ENCODE assay signal across 28 cellular contexts in the genomic region with DNA sequence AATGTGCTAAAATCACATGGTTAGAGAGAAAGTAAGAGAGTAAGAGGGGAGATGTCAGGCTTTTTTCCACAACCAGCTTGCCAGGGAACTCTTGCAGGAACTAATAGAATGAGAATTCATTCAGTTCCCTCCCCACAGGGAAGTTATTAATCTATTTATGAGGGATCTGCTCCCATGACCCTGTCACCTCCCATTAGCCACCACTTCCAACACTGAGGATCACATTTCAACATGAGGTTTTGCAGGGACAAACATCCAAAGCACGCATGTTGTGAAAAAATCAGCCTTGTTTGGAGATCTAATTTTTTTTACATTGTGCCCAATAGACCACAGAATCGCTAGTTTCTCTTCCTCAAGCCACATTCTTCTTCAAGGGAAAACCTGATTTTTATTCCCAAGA.
A peak's percentile ranks its signal among the peaks of the same experiment; 100 is the strongest.
DNase-seq lines count a peak whose midpoint lies in the region; ATAC-seq and TF ChIP-seq lines count a peak whose summit lies in the region.
"Had no signal": no experiment of that assay in that cellular context is flagged by ENCODE, and none has a peak within 500 bp of the region (broad histone marks: within the 10 kb centered on the region; RNA-seq: fewer than 3 reads in every experiment).

No MANE protein-coding gene starts in this region.

- peaks cover 8% of the 10 kb centered on the region for H3K9me3 Mint-ChIP-seq in nephron progenitor cell
- H3K9me3 Mint-ChIP-seq: type B pancreatic cell had no signal

- H3K27ac ChIP-seq in GM23248 (no peak overlapping the region), upper lobe of right lung (no peak overlapping the region)
- H3K27ac ChIP-seq: brain microvascular endothelial cell, dorsolateral prefrontal cortex, Peyer's patch, skin epidermis had no signal

- TF ChIP-seq CTCF in nephron progenitor cell (IDR thresholded peaks at IDR 0.05) (no peak), upper lobe of right lung (IDR thresholded peaks at IDR 0.05) (no peak)

- H3K27me3 ChIP-seq in GM23248 (replicated peaks; ENCODE audit: insufficient read depth) = no peaks in the 10 kb centered on the region
- H3K27me3 ChIP-seq in adipocyte (replicated peaks; ENCODE audit: control insufficient read depth, insufficient read depth, low read length) = no peaks in the 10 kb centered on the region
- H3K27me3 ChIP-seq in upper lobe of right lung = no peaks in the 10 kb centered on the region
- H3K27me3 ChIP-seq: brain microvascular endothelial cell, dorsolateral prefrontal cortex, Peyer's patch had no signal

- H3K4me1 Mint-ChIP-seq in nephron progenitor cell = peaks cover 14% of the 10 kb centered on the region
- H3K4me1 Mint-ChIP-seq: activated naive CD4-positive, alpha-beta T cell treated with anti-CD3 and anti-CD28 coated beads, Interleukin-2, amount 10 ng/mL, durations not matched to agents 7 days and 5 days; B cell; IgD-negative memory B cell; stimulated activated memory B cell treated with anti-CD40 and anti-IgM and Interleukin-4, amounts not matched to agents 10 μg/mL and 1 μg/mL and 100 μg/mL, for 72 hours had no signal

- H3K9me3 ChIP-seq in GM23248 (ENCODE audit: low read depth) = no peaks in the 10 kb centered on the region
- H3K9me3 ChIP-seq in adipocyte (ENCODE audit: control insufficient read depth, low read length) = no peaks in the 10 kb centered on the region
- H3K9me3 ChIP-seq in upper lobe of right lung = no peaks in the 10 kb centered on the region
- H3K9me3 ChIP-seq: Peyer's patch had no signal

- 0 out of 2 replicates have a peak, but pooled peaks cover 4% of the 10 kb centered on the region for H3F3A ChIP-seq in GM23248 (ENCODE audit: insufficient read depth)

- H3K27ac Mint-ChIP-seq in nephron progenitor cell = peak overlapping the region; percentile 79
- H3K27ac Mint-ChIP-seq: activated CD8-positive, alpha-beta T cell treated with anti-CD3 and anti-CD28 coated beads for 36 hours; activated naive CD4-positive, alpha-beta T cell treated with anti-CD3 and anti-CD28 coated beads, Interleukin-2, amount 10 ng/mL, durations not matched to agents 7 days and 5 days; B cell; IgD-negative memory B cell; natural killer cell treated with Interleukin-12 subunit alpha and Interleukin-12 subunit beta and Interleukin-15 and Interleukin-18, amount 100 ng/mL, for 72 hours; stimulated activated memory B cell treated with anti-CD40 and anti-IgM and Interleukin-4, amounts not matched to agents 10 μg/mL and 1 μg/mL and 100 μg/mL, for 72 hours; type B pancreatic cell had no signal

- H3K79me2 ChIP-seq in GM23248 (ENCODE audit: insufficient read depth) = no peaks in the 10 kb centered on the region

- in situ Hi-C loops in GM23248 (cut with MboI) = no loop called here

- H3K4me2 ChIP-seq in GM23248 (ENCODE audit: unreplicated experiment) = no peak overlapping the region

- 15 to 27% methylated on average over 2 of the region's 2 CpGs for WGBS in GM23248 (ENCODE audit: low coverage in 1 of 2, low lambda C conversion rate in 2 of 2, missing lambda C conversion rate in 2 of 2), 2 experiments

- intact Hi-C loops in upper lobe of right lung (cut with DNase I) = no loop called here

- H3K36me3 ChIP-seq in GM23248 (ENCODE audit: low read depth) (no peaks in the 10 kb centered on the region), adipocyte (ENCODE audit: control insufficient read depth, insufficient read depth, low read length, severe bottlenecking) (no peaks in the 10 kb centered on the region), upper lobe of right lung (no peaks in the 10 kb centered on the region)
- H3K36me3 ChIP-seq: brain microvascular endothelial cell, Peyer's patch had no signal

- H2AFZ ChIP-seq in GM23248 = peak overlapping the region; percentile 29

- no peak overlapping the region for H3K4me3 Mint-ChIP-seq in nephron progenitor cell
- H3K4me3 Mint-ChIP-seq: activated CD8-positive, alpha-beta T cell treated with anti-CD3 and anti-CD28 coated beads for 36 hours; activated naive CD4-positive, alpha-beta T cell treated with anti-CD3 and anti-CD28 coated beads, Interleukin-2, amount 10 ng/mL, durations not matched to agents 7 days and 5 days; B cell; IgD-negative memory B cell; natural killer cell treated with Interleukin-12 subunit alpha and Interleukin-12 subunit beta and Interleukin-15 and Interleukin-18, amount 100 ng/mL, for 72 hours; stimulated activated memory B cell treated with anti-CD40 and anti-IgM and Interleukin-4, amounts not matched to agents 10 μg/mL and 1 μg/mL and 100 μg/mL, for 72 hours; type B pancreatic cell had no signal

- peak; percentile 3 for DNase-seq in AG08395 (ENCODE audit: low spot score)
- peak; percentile 28 for DNase-seq in GM23248
- DNase-seq in adipocyte (ENCODE audit: low read depth) = no peak
- DNase-seq in nephron progenitor cell = no peak
- no peak for DNase-seq in activated CD4-positive, CD25-positive, alpha-beta regulatory T cell treated with anti-CD3 and anti-CD28 coated beads, Interleukin-2, amount 50 U/mL, for 72 hours
- no peak for DNase-seq in activated naive CD4-positive, alpha-beta T cell (lab: John Stamatoyannopoulos, UW)
- DNase-seq in upper lobe of right lung = no peak
- DNase-seq: activated CD8-positive, alpha-beta T cell treated with anti-CD3 and anti-CD28 coated beads for 36 hours; activated naive CD4-positive, alpha-beta T cell treated with anti-CD3 and anti-CD28 coated beads, Interleukin-2, amount 10 ng/mL, durations not matched to agents 7 days and 5 days; amniotic stem cell; brain microvascular endothelial cell; DMS153; dorsolateral prefrontal cortex; hypothalamus; mammary epithelial cell; NCI-H1092; NCI-H1694; NCI-H446 treated with DMSO at 0.1 percent for 48 hours; NCI-H774; Peyer's patch; SHP77 treated with DMSO at 0.1 percent for 48 hours had no signal

- H3K4me1 ChIP-seq in GM23248 (ENCODE audit: insufficient read depth) (peaks cover 13% of the 10 kb centered on the region), adipocyte (ENCODE audit: control insufficient read depth, insufficient read depth, low read length) (peaks cover 12% of the 10 kb centered on the region), upper lobe of right lung (no peaks in the 10 kb centered on the region)
- H3K4me1 ChIP-seq: Peyer's patch had no signal

- no peak for ATAC-seq in HG02571 (IDR thresholded peaks at IDR 0.05; ENCODE audit: unreplicated experiment)
- no peak for ATAC-seq in upper lobe of right lung
- ATAC-seq: activated CD8-positive, alpha-beta T cell treated with anti-CD3 and anti-CD28 coated beads for 36 hours; natural killer cell treated with Interleukin-12 subunit alpha and Interleukin-12 subunit beta and Interleukin-15 and Interleukin-18, amount 100 ng/mL, for 72 hours; stimulated activated memory B cell treated with anti-CD40 and anti-IgM and Interleukin-4, amounts not matched to agents 10 μg/mL and 1 μg/mL and 100 μg/mL, for 72 hours had no signal

- H3K27me3 Mint-ChIP-seq in nephron progenitor cell (ENCODE audit: low read depth, poor library complexity) = no peaks in the 10 kb centered on the region
- H3K27me3 Mint-ChIP-seq: activated CD8-positive, alpha-beta T cell treated with anti-CD3 and anti-CD28 coated beads for 36 hours; activated naive CD4-positive, alpha-beta T cell treated with anti-CD3 and anti-CD28 coated beads, Interleukin-2, amount 10 ng/mL, durations not matched to agents 7 days and 5 days; B cell; IgD-negative memory B cell; natural killer cell treated with Interleukin-12 subunit alpha and Interleukin-12 subunit beta and Interleukin-15 and Interleukin-18, amount 100 ng/mL, for 72 hours; stimulated activated memory B cell treated with anti-CD40 and anti-IgM and Interleukin-4, amounts not matched to agents 10 μg/mL and 1 μg/mL and 100 μg/mL, for 72 hours; type B pancreatic cell had no signal

- no peaks in the 10 kb centered on the region for H3K36me3 Mint-ChIP-seq in nephron progenitor cell (ENCODE audit: low read depth)
- H3K36me3 Mint-ChIP-seq: activated naive CD4-positive, alpha-beta T cell treated with anti-CD3 and anti-CD28 coated beads, Interleukin-2, amount 10 ng/mL, durations not matched to agents 7 days and 5 days; IgD-negative memory B cell; stimulated activated memory B cell treated with anti-CD40 and anti-IgM and Interleukin-4, amounts not matched to agents 10 μg/mL and 1 μg/mL and 100 μg/mL, for 72 hours; type B pancreatic cell had no signal

- H3K4me3 ChIP-seq in GM23248 (no peak overlapping the region), adipocyte (ENCODE audit: low read length) (peak overlapping the region; percentile 66), upper lobe of right lung (no peak overlapping the region)
- H3K4me3 ChIP-seq: dorsolateral prefrontal cortex, Peyer's patch, skin epidermis had no signal

- no peaks in the 10 kb centered on the region for H4K20me1 ChIP-seq in GM23248 (ENCODE audit: insufficient read depth)

- no peaks in the 10 kb centered on the region for H3K9me2 ChIP-seq in GM23248 (ENCODE audit: insufficient read depth)

- no peak overlapping the region for H3K9ac ChIP-seq in GM23248
- no peak overlapping the region for H3K9ac ChIP-seq in adipocyte (ENCODE audit: low read length)

Comparison
In these comparisons a context has a peak if more than half of its experiments do, and no peak if none do; other contexts are left out.
1. DNase-seq: peak in AG08395 (single experiment) and GM23248 (single experiment); none in adipocyte (single experiment), nephron progenitor cell (single experiment), activated CD4-positive, CD25-positive, alpha-beta regulatory T cell treated with anti-CD3 and anti-CD28 coated beads, Interleukin-2, amount 50 U/mL, for 72 hours (single experiment), activated naive CD4-positive, alpha-beta T cell (0 of 4) and upper lobe of right lung (single experiment).